ENCODE assay signal across 8 cellular contexts in genomic region chr12:40104461-40105264, GRCh38. TPM values are rescaled to one million over a fixed set of nuclear protein-coding genes. Genes with fewer than 3 reads are reported as not detected.
A peak's percentile ranks its signal among the peaks of the same experiment; 100 is the strongest.
DNase-seq lines count a peak whose midpoint lies in the region; ATAC-seq and TF ChIP-seq lines count a peak whose summit lies in the region.

No MANE protein-coding gene starts in this region.

- no peaks in the 10 kb centered on the region for H3K9me3 ChIP-seq in mononuclear cell (ENCODE audit: low read depth, low read length)

- H3K4me3 ChIP-seq in GM08714 (ENCODE audit: low read length) = peak overlapping the region; percentile 63
- peak overlapping the region; percentile 82 to 83 for H3K4me3 ChIP-seq in cardiac fibroblast (replicated peaks in 1 of 2; ENCODE audit: low read depth in 2 of 2, low read length in 2 of 2)
- H3K4me3 ChIP-seq in mononuclear cell (ENCODE audit: low read length) = peak overlapping the region; percentile 75

- H3K4me1 ChIP-seq in mononuclear cell (ENCODE audit: insufficient read depth, low read length) = peaks cover 31% of the 10 kb centered on the region

- no peak for TF ChIP-seq CTCF in cardiac fibroblast (IDR thresholded peaks at IDR 0.05; ENCODE audit: low read depth, low read length)

- ATAC-seq in GM19328 (IDR thresholded peaks at IDR 0.05; ENCODE audit: unreplicated experiment) = no peak
- ATAC-seq in GM19035 (IDR thresholded peaks at IDR 0.05; ENCODE audit: unreplicated experiment) = no peak

- DNase-seq in LHCN-M2 (ENCODE audit: low read depth) (peak; percentile 10), cardiac fibroblast (ENCODE audit: low read depth in 2 of 2) (peak in 1 of 2 donors; percentile 6), NCI-H446 (lab: John Stamatoyannopoulos, UW) (no peak)
- DNase-seq in activated effector memory CD4-positive, alpha-beta T cell treated with anti-CD3 and anti-CD28 coated beads, Interleukin-2, amount 50 U/mL, for 16 hours = no peak

- no peaks in the 10 kb centered on the region for H3K27me3 ChIP-seq in mononuclear cell (ENCODE audit: insufficient read depth, low read length)

RNA-seq across cellular contexts. Expression of gene SLC2A13, which starts 1.2 kb away (rescaled TPM):
- total RNA-seq in LHCN-M2 (2014; rRNA removed) = 9.9 and 12.9 TPM in 2 replicates
- 1.1 TPM for polyA plus RNA-seq in LHCN-M2 (2012)
- 4.4 TPM for total RNA-seq in mononuclear cell
